In the genomic region with DNA sequence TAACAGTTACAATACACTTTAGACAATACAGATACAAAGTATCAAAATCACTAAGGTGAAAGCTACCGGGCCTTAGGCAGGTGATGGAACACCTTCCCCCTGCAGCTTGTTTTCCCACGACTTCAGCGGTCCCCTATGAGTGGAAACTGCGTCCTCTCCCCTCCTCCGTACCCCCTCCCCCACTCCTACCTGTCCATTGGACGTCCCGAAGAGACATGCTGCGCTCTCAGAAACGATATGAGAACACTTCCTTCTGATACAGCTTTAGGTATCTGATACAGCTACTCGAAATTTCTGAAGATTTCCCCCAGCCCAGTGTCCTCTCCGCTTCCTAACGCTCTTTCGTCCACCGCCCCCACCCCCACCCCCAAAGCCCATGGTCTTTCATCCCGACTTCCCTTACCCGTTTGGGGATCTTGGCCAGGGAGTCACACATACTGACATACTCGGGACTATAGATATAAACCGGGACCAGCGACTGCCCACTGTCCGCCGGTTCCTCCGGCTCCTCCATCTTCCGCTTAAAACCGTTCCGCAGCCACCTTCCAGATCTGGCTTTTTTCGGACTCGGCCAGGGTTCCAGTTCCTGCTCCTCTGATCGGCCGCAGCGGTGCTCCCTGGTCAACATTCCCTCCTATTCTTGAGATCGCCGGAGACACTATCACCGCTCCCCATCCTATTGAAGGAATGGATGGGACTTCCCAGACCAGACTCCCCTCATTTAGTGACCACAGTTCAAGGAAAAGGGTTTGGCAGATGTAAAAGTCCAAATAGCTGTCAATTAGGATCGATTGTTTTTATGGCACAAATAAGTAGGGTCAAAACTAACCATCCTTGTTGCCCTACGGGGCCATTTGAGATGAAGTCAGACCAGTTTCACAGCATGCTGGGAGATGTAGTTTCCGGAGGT, we compare ENCODE assay signal across 1 cellular context.
A peak's percentile ranks its signal among the peaks of the same experiment; 100 is the strongest.
TF ChIP-seq lines count a peak whose summit lies in the region.

A gene (minus strand): TSS at position 596 of the 910 bp plus-strand sequence. CDS start 82 bp downstream, at position 514.

TF ChIP-seq in K562, 482 proteins besides CTCF, POLR2A, EP300 and RAD21 (continued from another document and continues in another):
- TF ChIP-seq, protein P1, sequence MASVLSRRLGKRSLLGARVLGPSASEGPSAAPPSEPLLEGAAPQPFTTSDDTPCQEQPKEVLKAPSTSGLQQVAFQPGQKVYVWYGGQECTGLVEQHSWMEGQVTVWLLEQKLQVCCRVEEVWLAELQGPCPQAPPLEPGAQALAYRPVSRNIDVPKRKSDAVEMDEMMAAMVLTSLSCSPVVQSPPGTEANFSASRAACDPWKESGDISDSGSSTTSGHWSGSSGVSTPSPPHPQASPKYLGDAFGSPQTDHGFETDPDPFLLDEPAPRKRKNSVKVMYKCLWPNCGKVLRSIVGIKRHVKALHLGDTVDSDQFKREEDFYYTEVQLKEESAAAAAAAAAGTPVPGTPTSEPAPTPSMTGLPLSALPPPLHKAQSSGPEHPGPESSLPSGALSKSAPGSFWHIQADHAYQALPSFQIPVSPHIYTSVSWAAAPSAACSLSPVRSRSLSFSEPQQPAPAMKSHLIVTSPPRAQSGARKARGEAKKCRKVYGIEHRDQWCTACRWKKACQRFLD (CRISPR knock-in tag; IDR thresholded peaks at IDR 0.05): 0 out of 2 replicates have a peak, but pooled peaks have one; percentile 30
- TF ChIP-seq CREM (IDR thresholded peaks at IDR 0.05; ENCODE audit: low read depth): peak; percentile 83
- TF ChIP-seq GATAD2B (IDR thresholded peaks at IDR 0.05; ENCODE audit: borderline replicate concordance): no peak
- TF ChIP-seq PURB (CRISPR knock-in tag; IDR thresholded peaks at IDR 0.05; ENCODE audit: low read depth): no peak
- TF ChIP-seq, protein P2, sequence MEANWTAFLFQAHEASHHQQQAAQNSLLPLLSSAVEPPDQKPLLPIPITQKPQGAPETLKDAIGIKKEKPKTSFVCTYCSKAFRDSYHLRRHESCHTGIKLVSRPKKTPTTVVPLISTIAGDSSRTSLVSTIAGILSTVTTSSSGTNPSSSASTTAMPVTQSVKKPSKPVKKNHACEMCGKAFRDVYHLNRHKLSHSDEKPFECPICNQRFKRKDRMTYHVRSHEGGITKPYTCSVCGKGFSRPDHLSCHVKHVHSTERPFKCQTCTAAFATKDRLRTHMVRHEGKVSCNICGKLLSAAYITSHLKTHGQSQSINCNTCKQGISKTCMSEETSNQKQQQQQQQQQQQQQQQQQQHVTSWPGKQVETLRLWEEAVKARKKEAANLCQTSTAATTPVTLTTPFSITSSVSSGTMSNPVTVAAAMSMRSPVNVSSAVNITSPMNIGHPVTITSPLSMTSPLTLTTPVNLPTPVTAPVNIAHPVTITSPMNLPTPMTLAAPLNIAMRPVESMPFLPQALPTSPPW (CRISPR knock-in tag; IDR thresholded peaks at IDR 0.05): 0 out of 2 replicates have a peak, but pooled peaks have one; percentile 35
- no peak for TF ChIP-seq CSDE1 (IDR thresholded peaks at IDR 0.05)
- no peak for TF ChIP-seq RBM25 (IDR thresholded peaks at IDR 0.05; ENCODE audit: low read depth, low read length, severe bottlenecking)
- TF ChIP-seq RCOR1 (IDR thresholded peaks at IDR 0.05; ENCODE audit: borderline replicate concordance in 1 of 2, low read depth in 2 of 2, low read length in 2 of 2): no peak
- no peak for TF ChIP-seq SIN3A (IDR thresholded peaks at IDR 0.05; ENCODE audit: borderline replicate concordance in 2 of 2, control insufficient read depth in 1 of 2, low read depth in 2 of 2, low read length in 2 of 2)
- no peak for TF ChIP-seq ELF4 (CRISPR knock-in tag; IDR thresholded peaks at IDR 0.05)
- TF ChIP-seq, protein P3, sequence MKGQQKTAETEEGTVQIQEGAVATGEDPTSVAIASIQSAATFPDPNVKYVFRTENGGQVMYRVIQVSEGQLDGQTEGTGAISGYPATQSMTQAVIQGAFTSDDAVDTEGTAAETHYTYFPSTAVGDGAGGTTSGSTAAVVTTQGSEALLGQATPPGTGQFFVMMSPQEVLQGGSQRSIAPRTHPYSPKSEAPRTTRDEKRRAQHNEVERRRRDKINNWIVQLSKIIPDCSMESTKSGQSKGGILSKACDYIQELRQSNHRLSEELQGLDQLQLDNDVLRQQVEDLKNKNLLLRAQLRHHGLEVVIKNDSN (CRISPR knock-in tag; IDR thresholded peaks at IDR 0.05): no peak
- TF ChIP-seq, protein P4, sequence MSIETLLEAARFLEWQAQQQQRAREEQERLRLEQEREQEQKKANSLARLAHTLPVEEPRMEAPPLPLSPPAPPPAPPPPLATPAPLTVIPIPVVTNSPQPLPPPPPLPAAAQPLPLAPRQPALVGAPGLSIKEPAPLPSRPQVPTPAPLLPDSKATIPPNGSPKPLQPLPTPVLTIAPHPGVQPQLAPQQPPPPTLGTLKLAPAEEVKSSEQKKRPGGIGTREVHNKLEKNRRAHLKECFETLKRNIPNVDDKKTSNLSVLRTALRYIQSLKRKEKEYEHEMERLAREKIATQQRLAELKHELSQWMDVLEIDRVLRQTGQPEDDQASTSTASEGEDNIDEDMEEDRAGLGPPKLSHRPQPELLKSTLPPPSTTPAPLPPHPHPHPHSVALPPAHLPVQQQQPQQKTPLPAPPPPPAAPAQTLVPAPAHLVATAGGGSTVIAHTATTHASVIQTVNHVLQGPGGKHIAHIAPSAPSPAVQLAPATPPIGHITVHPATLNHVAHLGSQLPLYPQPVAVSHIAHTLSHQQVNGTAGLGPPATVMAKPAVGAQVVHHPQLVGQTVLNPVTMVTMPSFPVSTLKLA (conservative IDR thresholded peaks at IDR 0.05): peak; percentile 22 to 69; a peak in 2 of 4 replicates
- TF ChIP-seq TAF1 (IDR thresholded peaks at IDR 0.05; ENCODE audit: control insufficient read depth, extremely low read depth, insufficient read depth, low read length, severe bottlenecking): peak; percentile 56
- no peak for TF ChIP-seq MCM2 (IDR thresholded peaks at IDR 0.05; ENCODE audit: low read depth)
- TF ChIP-seq TOE1 (IDR thresholded peaks at IDR 0.05; ENCODE audit: borderline replicate concordance): peak; percentile 93
- TF ChIP-seq TOE1 (CRISPR knock-in tag; IDR thresholded peaks at IDR 0.05; ENCODE audit: borderline replicate concordance, low read depth): no peak
- peak; percentile 99 for TF ChIP-seq ZEB2 (IDR thresholded peaks at IDR 0.05)
- no peak for TF ChIP-seq LARP7 (IDR thresholded peaks at IDR 0.05)
- no peak for TF ChIP-seq STAT5B (CRISPR knock-in tag; IDR thresholded peaks at IDR 0.05)
- no peak for TF ChIP-seq NONO (IDR thresholded peaks at IDR 0.05; ENCODE audit: low read depth in 2 of 2, low read length in 1 of 2)
- TF ChIP-seq ZNF311 (CRISPR knock-in tag; IDR thresholded peaks at IDR 0.05): no peak
- TF ChIP-seq, protein P5, sequence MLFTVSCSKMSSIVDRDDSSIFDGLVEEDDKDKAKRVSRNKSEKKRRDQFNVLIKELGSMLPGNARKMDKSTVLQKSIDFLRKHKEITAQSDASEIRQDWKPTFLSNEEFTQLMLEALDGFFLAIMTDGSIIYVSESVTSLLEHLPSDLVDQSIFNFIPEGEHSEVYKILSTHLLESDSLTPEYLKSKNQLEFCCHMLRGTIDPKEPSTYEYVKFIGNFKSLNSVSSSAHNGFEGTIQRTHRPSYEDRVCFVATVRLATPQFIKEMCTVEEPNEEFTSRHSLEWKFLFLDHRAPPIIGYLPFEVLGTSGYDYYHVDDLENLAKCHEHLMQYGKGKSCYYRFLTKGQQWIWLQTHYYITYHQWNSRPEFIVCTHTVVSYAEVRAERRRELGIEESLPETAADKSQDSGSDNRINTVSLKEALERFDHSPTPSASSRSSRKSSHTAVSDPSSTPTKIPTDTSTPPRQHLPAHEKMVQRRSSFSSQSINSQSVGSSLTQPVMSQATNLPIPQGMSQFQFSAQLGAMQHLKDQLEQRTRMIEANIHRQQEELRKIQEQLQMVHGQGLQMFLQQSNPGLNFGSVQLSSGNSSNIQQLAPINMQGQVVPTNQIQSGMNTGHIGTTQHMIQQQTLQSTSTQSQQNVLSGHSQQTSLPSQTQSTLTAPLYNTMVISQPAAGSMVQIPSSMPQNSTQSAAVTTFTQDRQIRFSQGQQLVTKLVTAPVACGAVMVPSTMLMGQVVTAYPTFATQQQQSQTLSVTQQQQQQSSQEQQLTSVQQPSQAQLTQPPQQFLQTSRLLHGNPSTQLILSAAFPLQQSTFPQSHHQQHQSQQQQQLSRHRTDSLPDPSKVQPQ (CRISPR knock-in tag; IDR thresholded peaks at IDR 0.05; ENCODE audit: borderline replicate concordance): no peak
- TF ChIP-seq, protein P6, sequence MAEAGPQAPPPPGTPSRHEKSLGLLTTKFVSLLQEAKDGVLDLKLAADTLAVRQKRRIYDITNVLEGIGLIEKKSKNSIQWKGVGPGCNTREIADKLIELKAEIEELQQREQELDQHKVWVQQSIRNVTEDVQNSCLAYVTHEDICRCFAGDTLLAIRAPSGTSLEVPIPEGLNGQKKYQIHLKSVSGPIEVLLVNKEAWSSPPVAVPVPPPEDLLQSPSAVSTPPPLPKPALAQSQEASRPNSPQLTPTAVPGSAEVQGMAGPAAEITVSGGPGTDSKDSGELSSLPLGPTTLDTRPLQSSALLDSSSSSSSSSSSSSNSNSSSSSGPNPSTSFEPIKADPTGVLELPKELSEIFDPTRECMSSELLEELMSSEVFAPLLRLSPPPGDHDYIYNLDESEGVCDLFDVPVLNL (CRISPR knock-in tag; IDR thresholded peaks at IDR 0.05; ENCODE audit: low read depth): no peak
- TF ChIP-seq CBFA2T3 (IDR thresholded peaks at IDR 0.05): no peak
- TF ChIP-seq MECOM (CRISPR knock-in tag; IDR thresholded peaks at IDR 0.05): no peak
- TF ChIP-seq YBX1 (IDR thresholded peaks at IDR 0.05): no peak
- TF ChIP-seq, protein P7, sequence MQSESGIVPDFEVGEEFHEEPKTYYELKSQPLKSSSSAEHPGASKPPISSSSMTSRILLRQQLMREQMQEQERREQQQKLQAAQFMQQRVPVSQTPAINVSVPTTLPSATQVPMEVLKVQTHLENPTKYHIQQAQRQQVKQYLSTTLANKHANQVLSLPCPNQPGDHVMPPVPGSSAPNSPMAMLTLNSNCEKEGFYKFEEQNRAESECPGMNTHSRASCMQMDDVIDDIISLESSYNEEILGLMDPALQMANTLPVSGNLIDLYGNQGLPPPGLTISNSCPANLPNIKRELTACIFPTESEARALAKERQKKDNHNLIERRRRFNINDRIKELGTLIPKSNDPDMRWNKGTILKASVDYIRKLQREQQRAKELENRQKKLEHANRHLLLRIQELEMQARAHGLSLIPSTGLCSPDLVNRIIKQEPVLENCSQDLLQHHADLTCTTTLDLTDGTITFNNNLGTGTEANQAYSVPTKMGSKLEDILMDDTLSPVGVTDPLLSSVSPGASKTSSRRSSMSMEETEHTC (IDR thresholded peaks at IDR 0.05): no peak
- no peak for TF ChIP-seq FOXP1 (CRISPR knock-in tag; IDR thresholded peaks at IDR 0.05)
- no peak for TF ChIP-seq NFXL1 (CRISPR knock-in tag; IDR thresholded peaks at IDR 0.05)
- TF ChIP-seq ATF1 (CRISPR knock-in tag; IDR thresholded peaks at IDR 0.05): no peak
- TF ChIP-seq ATF1 (tag; IDR thresholded peaks at IDR 0.05): peak; percentile 88
- TF ChIP-seq SRSF1 (IDR thresholded peaks at IDR 0.05; ENCODE audit: low read depth, low read length): no peak
- TF ChIP-seq MAFK (IDR thresholded peaks at IDR 0.05; ENCODE audit: low read length): no peak
- no peak for TF ChIP-seq ZFPM2 (CRISPR knock-in tag; IDR thresholded peaks at IDR 0.05)
- TF ChIP-seq NFRKB (IDR thresholded peaks at IDR 0.05; ENCODE audit: low read depth): peak; percentile 75; the same call in 1 of the 2 replicates
- 0 out of 2 replicates have a peak, but pooled peaks have one; percentile 7 for TF ChIP-seq FOXA1 (IDR thresholded peaks at IDR 0.05; ENCODE audit: borderline replicate concordance)
- no peak for TF ChIP-seq ZNF57 (CRISPR knock-in tag; IDR thresholded peaks at IDR 0.05)
- no peak for TF ChIP-seq ZNF696 (CRISPR knock-in tag; conservative IDR thresholded peaks at IDR 0.05)
- TF ChIP-seq, protein P8, sequence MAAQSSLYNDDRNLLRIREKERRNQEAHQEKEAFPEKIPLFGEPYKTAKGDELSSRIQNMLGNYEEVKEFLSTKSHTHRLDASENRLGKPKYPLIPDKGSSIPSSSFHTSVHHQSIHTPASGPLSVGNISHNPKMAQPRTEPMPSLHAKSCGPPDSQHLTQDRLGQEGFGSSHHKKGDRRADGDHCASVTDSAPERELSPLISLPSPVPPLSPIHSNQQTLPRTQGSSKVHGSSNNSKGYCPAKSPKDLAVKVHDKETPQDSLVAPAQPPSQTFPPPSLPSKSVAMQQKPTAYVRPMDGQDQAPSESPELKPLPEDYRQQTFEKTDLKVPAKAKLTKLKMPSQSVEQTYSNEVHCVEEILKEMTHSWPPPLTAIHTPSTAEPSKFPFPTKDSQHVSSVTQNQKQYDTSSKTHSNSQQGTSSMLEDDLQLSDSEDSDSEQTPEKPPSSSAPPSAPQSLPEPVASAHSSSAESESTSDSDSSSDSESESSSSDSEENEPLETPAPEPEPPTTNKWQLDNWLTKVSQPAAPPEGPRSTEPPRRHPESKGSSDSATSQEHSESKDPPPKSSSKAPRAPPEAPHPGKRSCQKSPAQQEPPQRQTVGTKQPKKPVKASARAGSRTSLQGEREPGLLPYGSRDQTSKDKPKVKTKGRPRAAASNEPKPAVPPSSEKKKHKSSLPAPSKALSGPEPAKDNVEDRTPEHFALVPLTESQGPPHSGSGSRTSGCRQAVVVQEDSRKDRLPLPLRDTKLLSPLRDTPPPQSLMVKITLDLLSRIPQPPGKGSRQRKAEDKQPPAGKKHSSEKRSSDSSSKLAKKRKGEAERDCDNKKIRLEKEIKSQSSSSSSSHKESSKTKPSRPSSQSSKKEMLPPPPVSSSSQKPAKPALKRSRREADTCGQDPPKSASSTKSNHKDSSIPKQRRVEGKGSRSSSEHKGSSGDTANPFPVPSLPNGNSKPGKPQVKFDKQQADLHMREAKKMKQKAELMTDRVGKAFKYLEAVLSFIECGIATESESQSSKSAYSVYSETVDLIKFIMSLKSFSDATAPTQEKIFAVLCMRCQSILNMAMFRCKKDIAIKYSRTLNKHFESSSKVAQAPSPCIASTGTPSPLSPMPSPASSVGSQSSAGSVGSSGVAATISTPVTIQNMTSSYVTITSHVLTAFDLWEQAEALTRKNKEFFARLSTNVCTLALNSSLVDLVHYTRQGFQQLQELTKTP (IDR thresholded peaks at IDR 0.05; ENCODE audit: low read depth in 1 of 2, partially characterized antibody in 2 of 2): peak in 1 of 2 experiments; percentile 90
- TF ChIP-seq BCOR (IDR thresholded peaks at IDR 0.05): no peak
- TF ChIP-seq KDM5B (IDR thresholded peaks at IDR 0.05; ENCODE audit: insufficient replicate concordance, low read depth, low read length): no peak
- peak; percentile 60; the same call in 1 of the 2 replicates for TF ChIP-seq SIN3B (IDR thresholded peaks at IDR 0.05; ENCODE audit: low read depth)
- TF ChIP-seq, protein P9, sequence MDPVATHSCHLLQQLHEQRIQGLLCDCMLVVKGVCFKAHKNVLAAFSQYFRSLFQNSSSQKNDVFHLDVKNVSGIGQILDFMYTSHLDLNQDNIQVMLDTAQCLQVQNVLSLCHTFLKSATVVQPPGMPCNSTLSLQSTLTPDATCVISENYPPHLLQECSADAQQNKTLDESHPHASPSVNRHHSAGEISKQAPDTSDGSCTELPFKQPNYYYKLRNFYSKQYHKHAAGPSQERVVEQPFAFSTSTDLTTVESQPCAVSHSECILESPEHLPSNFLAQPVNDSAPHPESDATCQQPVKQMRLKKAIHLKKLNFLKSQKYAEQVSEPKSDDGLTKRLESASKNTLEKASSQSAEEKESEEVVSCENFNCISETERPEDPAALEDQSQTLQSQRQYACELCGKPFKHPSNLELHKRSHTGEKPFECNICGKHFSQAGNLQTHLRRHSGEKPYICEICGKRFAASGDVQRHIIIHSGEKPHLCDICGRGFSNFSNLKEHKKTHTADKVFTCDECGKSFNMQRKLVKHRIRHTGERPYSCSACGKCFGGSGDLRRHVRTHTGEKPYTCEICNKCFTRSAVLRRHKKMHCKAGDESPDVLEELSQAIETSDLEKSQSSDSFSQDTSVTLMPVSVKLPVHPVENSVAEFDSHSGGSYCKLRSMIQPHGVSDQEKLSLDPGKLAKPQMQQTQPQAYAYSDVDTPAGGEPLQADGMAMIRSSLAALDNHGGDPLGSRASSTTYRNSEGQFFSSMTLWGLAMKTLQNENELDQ (CRISPR knock-in tag; IDR thresholded peaks at IDR 0.05; ENCODE audit: borderline replicate concordance): no peak
- TF ChIP-seq ILK (tag; IDR thresholded peaks at IDR 0.05; ENCODE audit: borderline replicate concordance, low read depth): no peak
